ENCODE assay signal across 18 cellular contexts in genomic region chr2:48901015-48901343, GRCh38.
"Had no signal": no experiment of that assay in that cellular context is flagged by ENCODE, and none has a peak within 500 bp of the region (broad histone marks: within the 10 kb centered on the region; RNA-seq: fewer than 3 reads in every experiment).

No MANE protein-coding gene starts in this region.

- H3K36me3 Mint-ChIP-seq: mesothelial cell of epicardium; natural killer cell treated with Interleukin-12 subunit alpha and Interleukin-12 subunit beta and Interleukin-15 and Interleukin-18, amount 100 ng/mL, for 72 hours; stimulated activated effector memory CD8-positive, alpha-beta T cell treated with anti-CD3 and anti-CD28 coated beads, Interleukin-12 subunit alpha, Interleukin-12 subunit beta, amount 100 ng/mL, for 72 hours; type B pancreatic cell had no signal

- H3K27me3 Mint-ChIP-seq: progenitor cell of endocrine pancreas had no signal

- H3K27me3 ChIP-seq: neural progenitor cell, suprapubic skin, thyroid gland had no signal

- H3K27ac Mint-ChIP-seq: mesothelial cell of epicardium; natural killer cell treated with Interleukin-12 subunit alpha and Interleukin-12 subunit beta and Interleukin-15 and Interleukin-18, amount 100 ng/mL, for 72 hours; neural progenitor cell; progenitor cell of endocrine pancreas; stimulated activated effector memory CD8-positive, alpha-beta T cell treated with anti-CD3 and anti-CD28 coated beads, Interleukin-12 subunit alpha, Interleukin-12 subunit beta, amount 100 ng/mL, for 72 hours; type B pancreatic cell had no signal

- H3K9me3 ChIP-seq: pancreas, suprapubic skin, thyroid gland had no signal

- DNase-seq: dermis blood vessel endothelial cell; effector CD4-positive, alpha-beta T cell; islet precursor cell; pancreas; right cardiac atrium; stimulated activated CD4-positive, alpha-beta T cell treated with anti-CD3 and anti-CD28 coated beads, Interleukin-4, amount 100 ng/mL, for 1 hour; stimulated activated CD8-positive, alpha-beta memory T cell treated with anti-CD3 and anti-CD28 coated beads, Interleukin-4, amount 100 ng/mL, for 48 hours; stimulated activated naive CD8-positive, alpha-beta T cell treated with anti-CD3 and anti-CD28 coated beads, Interleukin-15, Interleukin-2, amounts not matched to agents 100 U/mL and 50 U/mL, for 24 hours; thyroid gland had no signal

- H3K36me3 ChIP-seq: neural progenitor cell, pancreas, suprapubic skin, thyroid gland had no signal

- H3K4me3 ChIP-seq: neural progenitor cell, pancreas, suprapubic skin, thyroid gland had no signal

- H3K4me1 Mint-ChIP-seq: stimulated activated effector memory CD8-positive, alpha-beta T cell treated with anti-CD3 and anti-CD28 coated beads, Interleukin-12 subunit alpha, Interleukin-12 subunit beta, amount 100 ng/mL, for 72 hours had no signal

- ATAC-seq: esophagus mucosa; left lobe of liver; natural killer cell treated with Interleukin-12 subunit alpha and Interleukin-12 subunit beta and Interleukin-15 and Interleukin-18, amount 100 ng/mL, for 72 hours; right cardiac atrium; stimulated activated effector memory CD8-positive, alpha-beta T cell treated with anti-CD3 and anti-CD28 coated beads, Interleukin-12 subunit alpha, Interleukin-12 subunit beta, amount 100 ng/mL, for 72 hours; stimulated activated naive CD8-positive, alpha-beta T cell treated with anti-CD3 and anti-CD28 coated beads, Interleukin-15, Interleukin-2, amounts not matched to agents 100 U/mL and 50 U/mL, for 24 hours had no signal

- H3K4me3 Mint-ChIP-seq: mesothelial cell of epicardium; natural killer cell treated with Interleukin-12 subunit alpha and Interleukin-12 subunit beta and Interleukin-15 and Interleukin-18, amount 100 ng/mL, for 72 hours; neural progenitor cell; stimulated activated effector memory CD8-positive, alpha-beta T cell treated with anti-CD3 and anti-CD28 coated beads, Interleukin-12 subunit alpha, Interleukin-12 subunit beta, amount 100 ng/mL, for 72 hours; type B pancreatic cell had no signal

- H3K9ac ChIP-seq: neural progenitor cell had no signal

- H3K4me2 ChIP-seq: neural progenitor cell had no signal

- H3K4me1 ChIP-seq: pancreas, thyroid gland had no signal

- H3K9me3 Mint-ChIP-seq: mesothelial cell of epicardium, type B pancreatic cell had no signal

- H3K27ac ChIP-seq: neural progenitor cell, pancreas, suprapubic skin, thyroid gland had no signal
